In the genomic region with DNA sequence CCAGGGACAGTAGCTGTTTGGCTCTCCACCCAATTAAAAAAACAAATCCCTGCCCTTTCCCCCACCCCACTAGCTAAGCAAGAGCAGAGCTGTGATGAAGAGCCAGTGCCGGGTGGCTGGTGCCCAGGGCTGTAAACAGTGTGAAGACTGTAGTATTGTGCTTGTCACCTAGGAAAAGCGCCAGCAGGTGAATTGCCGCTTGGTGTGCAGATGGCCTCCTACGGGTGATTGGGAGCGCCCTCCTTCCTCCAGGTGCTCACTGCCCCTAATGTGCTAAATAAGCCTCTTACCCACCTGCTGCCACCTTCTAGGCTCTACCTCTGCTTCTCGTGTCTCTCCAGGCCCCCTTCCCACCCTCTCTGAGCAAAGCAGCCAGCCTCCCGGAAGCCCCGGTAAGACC, we compare ENCODE assay signal across 8 cellular contexts. TPM values are rescaled to one million over a fixed set of nuclear protein-coding genes. Genes with fewer than 3 reads are reported as not detected.
DNase-seq lines count a peak whose midpoint lies in the region; ATAC-seq and TF ChIP-seq lines count a peak whose summit lies in the region.

No MANE protein-coding gene starts in this region.

- no peak overlapping the region for H3K4me3 ChIP-seq in upper lobe of right lung

- H3K27ac ChIP-seq in upper lobe of right lung, result no peak overlapping the region

- H3K9me3 ChIP-seq in upper lobe of right lung, result no peaks in the 10 kb centered on the region

- H3K27me3 Mint-ChIP-seq in activated naive CD4-positive, alpha-beta T cell treated with anti-CD3 and anti-CD28 coated beads, Interleukin-2, amount 10 ng/mL, durations not matched to agents 7 days and 5 days, result no peaks in the 10 kb centered on the region
- H3K27me3 Mint-ChIP-seq in WTC11 (ENCODE audit: low read depth), result no peaks in the 10 kb centered on the region
- H3K27me3 Mint-ChIP-seq in memory B cell, result no peaks in the 10 kb centered on the region

- POLR2A ChIA-PET in WTC11 (lab: Charles Lee), result no interaction called here

- CTCF ChIA-PET in activated naive CD4-positive, alpha-beta T cell treated with anti-CD3 and anti-CD28 coated beads, Interleukin-2, amount 10 ng/mL, durations not matched to agents 7 days and 5 days (lab: Charles Lee), result interaction anchor here (1.5 kb wide), 1 partner anchor 13 kb away, joined by 3 read pairs; no protein-coding TSS in a partner anchor
- CTCF ChIA-PET in WTC11 (lab: Charles Lee), result interaction anchor here (1.0 to 1.6 kb wide), 2 partner anchors 13 to 99 kb away, joined by 3 to 8 read pairs; no protein-coding TSS in a partner anchor

- ATAC-seq in activated naive CD4-positive, alpha-beta T cell treated with anti-CD3 and anti-CD28 coated beads, Interleukin-2, amount 50 U/mL, for 72 hours, result no peak
- ATAC-seq in WTC11 (peak; percentile 8), memory B cell (ENCODE audit: low read depth) (no peak), upper lobe of right lung (no peak)

- H3K27me3 ChIP-seq in upper lobe of right lung, result no peaks in the 10 kb centered on the region

- H3K36me3 Mint-ChIP-seq in activated naive CD4-positive, alpha-beta T cell treated with anti-CD3 and anti-CD28 coated beads, Interleukin-2, amount 50 U/mL, for 72 hours, result peaks cover 0 to 4% of the 10 kb centered on the region in 2 donors
- peaks cover 41% of the 10 kb centered on the region for H3K36me3 Mint-ChIP-seq in activated naive CD4-positive, alpha-beta T cell treated with anti-CD3 and anti-CD28 coated beads, Interleukin-2, amount 10 ng/mL, durations not matched to agents 7 days and 5 days
- peaks cover 31% of the 10 kb centered on the region for H3K36me3 Mint-ChIP-seq in WTC11
- H3K36me3 Mint-ChIP-seq in memory B cell, result peaks cover 26% of the 10 kb centered on the region

- H3K4me1 ChIP-seq in upper lobe of right lung, result peaks cover 14% of the 10 kb centered on the region

- in situ Hi-C loops in ACHN (cut with HindIII; ENCODE audit: low pct_ligation_motif_present, low pct_unique_long_range_greater_than_20kb, low sequenced_read_pairs), result no loop called here

- peak in 1 of 2 donors; percentile 28 for DNase-seq in activated naive CD4-positive, alpha-beta T cell treated with anti-CD3 and anti-CD28 coated beads, Interleukin-2, amount 50 U/mL, for 72 hours (ENCODE audit: low spot score in 2 of 2)
- no peak for DNase-seq in activated naive CD4-positive, alpha-beta T cell treated with anti-CD3 and anti-CD28 coated beads, Interleukin-2, amount 10 ng/mL, durations not matched to agents 7 days and 5 days
- DNase-seq in WTC11 (ENCODE audit: low spot score), result no peak
- DNase-seq in memory B cell (ENCODE audit: low spot score in 2 of 2), result no peak
- DNase-seq in upper lobe of right lung, result peak; percentile 51
- no peak for DNase-seq in ACHN
- DNase-seq in NCI-H226, result no peak
- DNase-seq in activated CD4-positive, alpha-beta T cell treated with anti-CD3 and anti-CD28 coated beads for 48 hours, result no peak

- TF ChIP-seq CTCF in WTC11 (IDR thresholded peaks at IDR 0.05), result no peak
- no peak for TF ChIP-seq CTCF in upper lobe of right lung (IDR thresholded peaks at IDR 0.05)

- H3K27ac Mint-ChIP-seq in activated naive CD4-positive, alpha-beta T cell treated with anti-CD3 and anti-CD28 coated beads, Interleukin-2, amount 50 U/mL, for 72 hours, result peak overlapping the region; percentile 44 to 78
- no peak overlapping the region for H3K27ac Mint-ChIP-seq in activated naive CD4-positive, alpha-beta T cell treated with anti-CD3 and anti-CD28 coated beads, Interleukin-2, amount 10 ng/mL, durations not matched to agents 7 days and 5 days
- H3K27ac Mint-ChIP-seq in WTC11, result peak overlapping the region; percentile 73; the same call in 1 of the 2 replicates
- peak overlapping the region; percentile 70 for H3K27ac Mint-ChIP-seq in memory B cell

- H3K4me3 Mint-ChIP-seq in activated naive CD4-positive, alpha-beta T cell treated with anti-CD3 and anti-CD28 coated beads, Interleukin-2, amount 10 ng/mL, durations not matched to agents 7 days and 5 days, result no peak overlapping the region
- H3K4me3 Mint-ChIP-seq in WTC11 (no peak overlapping the region), memory B cell (no peak overlapping the region)

- intact Hi-C loops in upper lobe of right lung (cut with DNase I), result no loop called here

- H3K9me3 Mint-ChIP-seq in activated naive CD4-positive, alpha-beta T cell treated with anti-CD3 and anti-CD28 coated beads, Interleukin-2, amount 50 U/mL, for 72 hours, result no peaks in the 10 kb centered on the region
- H3K9me3 Mint-ChIP-seq in activated naive CD4-positive, alpha-beta T cell treated with anti-CD3 and anti-CD28 coated beads, Interleukin-2, amount 10 ng/mL, durations not matched to agents 7 days and 5 days, result no peaks in the 10 kb centered on the region
- H3K9me3 Mint-ChIP-seq in WTC11 (no peaks in the 10 kb centered on the region), memory B cell (no peaks in the 10 kb centered on the region)

- H3K4me1 Mint-ChIP-seq in activated naive CD4-positive, alpha-beta T cell treated with anti-CD3 and anti-CD28 coated beads, Interleukin-2, amount 10 ng/mL, durations not matched to agents 7 days and 5 days, result no peaks in the 10 kb centered on the region
- H3K4me1 Mint-ChIP-seq in WTC11 (peaks cover 53% of the 10 kb centered on the region), memory B cell (peaks cover 8% of the 10 kb centered on the region)

- peaks cover 68% of the 10 kb centered on the region for H3K36me3 ChIP-seq in upper lobe of right lung

TF ChIP-seq in WTC11, 78 proteins besides CTCF, POLR2A, EP300 and RAD21 (continues in another document):
- TF ChIP-seq, protein P1, sequence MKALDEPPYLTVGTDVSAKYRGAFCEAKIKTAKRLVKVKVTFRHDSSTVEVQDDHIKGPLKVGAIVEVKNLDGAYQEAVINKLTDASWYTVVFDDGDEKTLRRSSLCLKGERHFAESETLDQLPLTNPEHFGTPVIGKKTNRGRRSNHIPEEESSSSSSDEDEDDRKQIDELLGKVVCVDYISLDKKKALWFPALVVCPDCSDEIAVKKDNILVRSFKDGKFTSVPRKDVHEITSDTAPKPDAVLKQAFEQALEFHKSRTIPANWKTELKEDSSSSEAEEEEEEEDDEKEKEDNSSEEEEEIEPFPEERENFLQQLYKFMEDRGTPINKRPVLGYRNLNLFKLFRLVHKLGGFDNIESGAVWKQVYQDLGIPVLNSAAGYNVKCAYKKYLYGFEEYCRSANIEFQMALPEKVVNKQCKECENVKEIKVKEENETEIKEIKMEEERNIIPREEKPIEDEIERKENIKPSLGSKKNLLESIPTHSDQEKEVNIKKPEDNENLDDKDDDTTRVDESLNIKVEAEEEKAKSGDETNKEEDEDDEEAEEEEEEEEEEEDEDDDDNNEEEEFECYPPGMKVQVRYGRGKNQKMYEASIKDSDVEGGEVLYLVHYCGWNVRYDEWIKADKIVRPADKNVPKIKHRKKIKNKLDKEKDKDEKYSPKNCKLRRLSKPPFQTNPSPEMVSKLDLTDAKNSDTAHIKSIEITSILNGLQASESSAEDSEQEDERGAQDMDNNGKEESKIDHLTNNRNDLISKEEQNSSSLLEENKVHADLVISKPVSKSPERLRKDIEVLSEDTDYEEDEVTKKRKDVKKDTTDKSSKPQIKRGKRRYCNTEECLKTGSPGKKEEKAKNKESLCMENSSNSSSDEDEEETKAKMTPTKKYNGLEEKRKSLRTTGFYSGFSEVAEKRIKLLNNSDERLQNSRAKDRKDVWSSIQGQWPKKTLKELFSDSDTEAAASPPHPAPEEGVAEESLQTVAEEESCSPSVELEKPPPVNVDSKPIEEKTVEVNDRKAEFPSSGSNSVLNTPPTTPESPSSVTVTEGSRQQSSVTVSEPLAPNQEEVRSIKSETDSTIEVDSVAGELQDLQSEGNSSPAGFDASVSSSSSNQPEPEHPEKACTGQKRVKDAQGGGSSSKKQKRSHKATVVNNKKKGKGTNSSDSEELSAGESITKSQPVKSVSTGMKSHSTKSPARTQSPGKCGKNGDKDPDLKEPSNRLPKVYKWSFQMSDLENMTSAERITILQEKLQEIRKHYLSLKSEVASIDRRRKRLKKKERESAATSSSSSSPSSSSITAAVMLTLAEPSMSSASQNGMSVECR (CRISPR knock-in tag; IDR thresholded peaks at IDR 0.05; ENCODE audit: borderline replicate concordance), result no peak
- TF ChIP-seq, protein P2, sequence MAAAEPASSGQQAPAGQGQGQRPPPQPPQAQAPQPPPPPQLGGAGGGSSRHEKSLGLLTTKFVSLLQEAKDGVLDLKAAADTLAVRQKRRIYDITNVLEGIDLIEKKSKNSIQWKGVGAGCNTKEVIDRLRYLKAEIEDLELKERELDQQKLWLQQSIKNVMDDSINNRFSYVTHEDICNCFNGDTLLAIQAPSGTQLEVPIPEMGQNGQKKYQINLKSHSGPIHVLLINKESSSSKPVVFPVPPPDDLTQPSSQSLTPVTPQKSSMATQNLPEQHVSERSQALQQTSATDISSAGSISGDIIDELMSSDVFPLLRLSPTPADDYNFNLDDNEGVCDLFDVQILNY (CRISPR knock-in tag; IDR thresholded peaks at IDR 0.05), result no peak
- TF ChIP-seq, protein P3, sequence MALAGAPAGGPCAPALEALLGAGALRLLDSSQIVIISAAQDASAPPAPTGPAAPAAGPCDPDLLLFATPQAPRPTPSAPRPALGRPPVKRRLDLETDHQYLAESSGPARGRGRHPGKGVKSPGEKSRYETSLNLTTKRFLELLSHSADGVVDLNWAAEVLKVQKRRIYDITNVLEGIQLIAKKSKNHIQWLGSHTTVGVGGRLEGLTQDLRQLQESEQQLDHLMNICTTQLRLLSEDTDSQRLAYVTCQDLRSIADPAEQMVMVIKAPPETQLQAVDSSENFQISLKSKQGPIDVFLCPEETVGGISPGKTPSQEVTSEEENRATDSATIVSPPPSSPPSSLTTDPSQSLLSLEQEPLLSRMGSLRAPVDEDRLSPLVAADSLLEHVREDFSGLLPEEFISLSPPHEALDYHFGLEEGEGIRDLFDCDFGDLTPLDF (CRISPR knock-in tag; IDR thresholded peaks at IDR 0.05), result no peak
- TF ChIP-seq KAT7 (CRISPR knock-in tag; IDR thresholded peaks at IDR 0.05; ENCODE audit: borderline replicate concordance), result no peak
- no peak for TF ChIP-seq NFE2L1 (CRISPR knock-in tag; IDR thresholded peaks at IDR 0.05)
- TF ChIP-seq JAZF1 (CRISPR knock-in tag; IDR thresholded peaks at IDR 0.05), result no peak
- TF ChIP-seq TEAD4 (CRISPR knock-in tag; IDR thresholded peaks at IDR 0.05), result no peak
- TF ChIP-seq MYBL2 (CRISPR knock-in tag; IDR thresholded peaks at IDR 0.05), result no peak

RNA-seq across cellular contexts. Expression of a gene that starts 18.4 kb away (rescaled TPM):
- under 1 TPM in 1 of 2 donors, not detected in 1; 0.62 TPM for total RNA-seq in activated naive CD4-positive, alpha-beta T cell treated with anti-CD3 and anti-CD28 coated beads, Interleukin-2, amount 50 U/mL, for 72 hours
- 0.32 to 0.66 TPM (median 0.34 TPM) in 3 replicates for total RNA-seq in WTC11 (2021)
- total RNA-seq in upper lobe of right lung, result 0.64 TPM

RNA-seq across cellular contexts. Expression of a gene that starts 41.1 kb away (rescaled TPM):
- 100 to 1,000 TPM; 126 to 134 TPM for total RNA-seq in activated naive CD4-positive, alpha-beta T cell treated with anti-CD3 and anti-CD28 coated beads, Interleukin-2, amount 50 U/mL, for 72 hours
- total RNA-seq in WTC11 (2021) (141 to 162 TPM (median 143 TPM) in 3 replicates), upper lobe of right lung (79.4 TPM)

RNA-seq across cellular contexts. Expression of a gene that starts 59.0 kb away (rescaled TPM):
- total RNA-seq in activated naive CD4-positive, alpha-beta T cell treated with anti-CD3 and anti-CD28 coated beads, Interleukin-2, amount 50 U/mL, for 72 hours, result 10 to 100 TPM; 11.9 to 15.2 TPM
- total RNA-seq in WTC11 (2021) (32.8 to 38.2 TPM (median 35.1 TPM) in 3 replicates), upper lobe of right lung (62.0 TPM)
